Comparison of ENCODE assay signal across 12 cellular contexts in the genomic region with DNA sequence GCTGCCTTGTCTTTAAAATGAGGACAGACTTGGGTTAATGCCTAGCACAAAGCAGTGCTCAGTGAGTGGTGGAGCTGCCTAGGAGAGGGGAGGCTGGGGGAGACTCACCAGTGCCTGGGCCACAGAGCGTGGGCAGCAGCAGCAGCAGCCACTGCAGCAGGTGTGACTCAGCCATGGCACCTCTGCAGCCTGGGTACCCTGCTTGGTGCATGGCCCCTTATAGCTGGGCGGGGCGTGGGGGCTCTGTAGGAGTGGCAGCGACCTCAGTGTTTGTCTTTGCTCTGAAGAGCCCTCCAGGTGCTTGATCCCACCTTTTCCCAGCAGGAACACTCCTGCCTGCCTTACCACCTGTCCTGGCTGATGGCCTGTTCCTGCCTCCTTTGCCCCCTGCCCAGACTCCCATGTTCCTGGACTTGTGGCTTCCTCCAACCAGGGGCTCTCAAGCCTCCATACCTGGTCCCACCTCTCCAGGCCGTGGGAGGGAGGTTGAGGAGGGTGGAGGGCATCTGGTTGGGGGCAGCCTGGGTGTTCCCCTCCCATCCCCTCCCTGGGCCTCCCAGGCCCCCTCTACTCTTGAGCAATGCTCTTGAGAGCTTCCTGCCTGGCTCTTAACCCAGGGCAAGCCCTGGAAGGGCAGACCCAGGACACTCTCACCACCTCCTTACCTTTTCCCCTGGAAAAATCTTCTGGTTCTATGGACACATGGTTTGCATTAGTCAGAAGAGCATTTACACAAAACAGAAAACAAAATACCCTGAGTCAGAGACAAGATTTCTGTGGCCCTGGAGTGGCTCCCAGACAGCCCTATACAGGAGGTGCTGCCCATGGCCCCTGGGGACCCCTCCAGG. TPM values are rescaled to one million over a fixed set of nuclear protein-coding genes. Genes with fewer than 3 reads are reported as not detected.
DNase-seq lines count a peak whose midpoint lies in the region; ATAC-seq and TF ChIP-seq lines count a peak whose summit lies in the region.
"Had no signal": no experiment of that assay in that cellular context is flagged by ENCODE, and none has a peak within 500 bp of the region (broad histone marks: within the 10 kb centered on the region; RNA-seq: fewer than 3 reads in every experiment).

A gene (minus strand): TSS at position 191 of the 848 bp plus-strand sequence. CDS start 16 bp downstream, at position 175.

- no peak within 1 kb of the TSS for H3K27ac Mint-ChIP-seq in MCF 10A (ENCODE audit: low read depth, unreplicated experiment)

- no peak within 1 kb of the TSS for H3K27ac ChIP-seq in mammary epithelial cell (ENCODE audit: insufficient read depth, low read depth, low read length)
- peak within 1 kb of the TSS; percentile 92 for H3K27ac ChIP-seq in upper lobe of right lung
- H3K27ac ChIP-seq: VCaP had no signal

- intact Hi-C loops in MCF 10A (cut with micrococcal nuclease) (no loop called here), mammary epithelial cell (cut with micrococcal nuclease) (no loop called here), upper lobe of right lung (cut with DNase I) (no loop called here), left cardiac atrium (cut with DNase I) (no loop called here)

- no peaks in the 10 kb centered on the region for H3K4me1 ChIP-seq in mammary epithelial cell (ENCODE audit: insufficient read depth, low read length)
- peaks cover 9% of the 10 kb centered on the region for H3K4me1 ChIP-seq in upper lobe of right lung

- WGBS in mammary epithelial cell (ENCODE audit: low coverage, missing lambda C conversion rate): 85% methylated on average over 2 of the region's 5 CpGs

- H3K9me3 ChIP-seq in mammary epithelial cell (replicated peaks; ENCODE audit: insufficient read depth, low read length) (no peaks in the 10 kb centered on the region), upper lobe of right lung (no peaks in the 10 kb centered on the region)

- no peaks in the 10 kb centered on the region for H3K9me3 Mint-ChIP-seq in MCF 10A (ENCODE audit: unreplicated experiment)

- POLR2A ChIA-PET in MCF 10A (lab: Yijun Ruan, JAX): no interaction called here

- in situ Hi-C loops in mammary epithelial cell (cut with MboI; ENCODE audit: low sequenced_read_pairs in 2 of 2): no loop called here

- no peak for TF ChIP-seq CTCF in MCF 10A (IDR thresholded peaks at IDR 0.05; ENCODE audit: unreplicated experiment)
- no peak for TF ChIP-seq CTCF in mammary epithelial cell (conservative IDR thresholded peaks at IDR 0.05 in 1 of 2, IDR thresholded peaks at IDR 0.05 in 1 of 2; ENCODE audit: extremely low read depth in 1 of 2, insufficient read depth in 1 of 2, low read depth in 1 of 2, low read length in 2 of 2)
- TF ChIP-seq CTCF in fibroblast of pulmonary artery (IDR thresholded peaks at IDR 0.05; ENCODE audit: low read length, missing control alignments): no peak
- no peak for TF ChIP-seq CTCF in upper lobe of right lung (IDR thresholded peaks at IDR 0.05)

- peaks cover under 1% of the 10 kb centered on the region for H3K4me1 Mint-ChIP-seq in MCF 10A (ENCODE audit: insufficient read depth, unreplicated experiment)

- ATAC-seq in upper lobe of right lung: peak; percentile 73
- ATAC-seq in left cardiac atrium: no peak
- no peak for ATAC-seq in GM18861 (IDR thresholded peaks at IDR 0.05; ENCODE audit: unreplicated experiment)

- no peaks in the 10 kb centered on the region for H4K20me1 ChIP-seq in mammary epithelial cell (ENCODE audit: insufficient read depth, low read length)

- dilution Hi-C loops in mammary epithelial cell (cut with HindIII; ENCODE audit: low sequenced_read_pairs): no loop called here

- no peak within 1 kb of the TSS for H3K9ac ChIP-seq in mammary epithelial cell (ENCODE audit: insufficient read depth, low read length)

- H3K36me3 Mint-ChIP-seq in MCF 10A (ENCODE audit: insufficient read depth, unreplicated experiment): no peaks in the 10 kb centered on the region

- CTCF ChIA-PET in MCF 10A (lab: Yijun Ruan, JAX): interaction anchor here (0.9 to 2.1 kb wide), 3 partner anchors 11 to 31 kb away, joined by 5 to 7 read pairs (median 6); no protein-coding TSS in a partner anchor
- CTCF ChIA-PET in mammary epithelial cell (lab: Charles Lee; ENCODE audit: low non-redundant PET): no interaction called here

- H3K4me3 ChIP-seq in mammary epithelial cell (replicated peaks in 1 of 3; ENCODE audit: insufficient read depth in 1 of 3, low read depth in 2 of 3, low read length in 3 of 3) (no peak within 1 kb of the TSS), fibroblast of pulmonary artery (replicated peaks; ENCODE audit: low read depth, low read length) (no peak within 1 kb of the TSS), upper lobe of right lung (peak within 1 kb of the TSS; percentile 45)

- BruUV-seq in MCF 10A (replicated peaks; lab: Mats Ljungman, UMichigan): no TSS peak
- BruUV-seq in mammary epithelial cell (replicated peaks; lab: Mats Ljungman, UMichigan): no TSS peak

- H3K4me2 ChIP-seq in mammary epithelial cell (ENCODE audit: insufficient read depth, low read depth, low read length): no peak within 1 kb of the TSS

- no peak within 1 kb of the TSS for H3K4me3 Mint-ChIP-seq in MCF 10A (ENCODE audit: unreplicated experiment)

- peaks cover 2% of the 10 kb centered on the region for H3K27me3 ChIP-seq in mammary epithelial cell (ENCODE audit: insufficient read depth, low read length)
- no peaks in the 10 kb centered on the region for H3K27me3 ChIP-seq in upper lobe of right lung

- H3K36me3 ChIP-seq in mammary epithelial cell (ENCODE audit: insufficient read depth, low read length) (no peaks in the 10 kb centered on the region), upper lobe of right lung (peaks cover 18% of the 10 kb centered on the region)

- H2AFZ ChIP-seq in mammary epithelial cell (ENCODE audit: low read depth, low read length): no peak within 1 kb of the TSS

- no peaks in the 10 kb centered on the region for H3K27me3 Mint-ChIP-seq in MCF 10A (ENCODE audit: insufficient read depth, unreplicated experiment)

- DNase-seq in MCF 10A (ENCODE audit: unreplicated experiment) (peak; percentile 36), mammary epithelial cell (no peak), NCI-H345 treated with DMSO at 0.1 percent for 48 hours (lab: John Stamatoyannopoulos, UW; ENCODE audit: unreplicated experiment) (peak; percentile 74), fibroblast of pulmonary artery (ENCODE audit: low read depth) (peak; percentile 13), upper lobe of right lung (peak; percentile 93), NOMO-1 treated with DMSO at 0.1 percent for 48 hours (lab: John Stamatoyannopoulos, UW; ENCODE audit: unreplicated experiment) (no peak), left cardiac atrium (no peak)
- DNase-seq: activated CD8-positive, alpha-beta memory T cell treated with anti-CD3 and anti-CD28 coated beads, Interleukin-2, amount 50 U/mL, for 4 hours; NCI-H524; SIG-M5 had no signal

- H3K79me2 ChIP-seq in mammary epithelial cell (ENCODE audit: insufficient read depth, low read length): no peaks in the 10 kb centered on the region

RNA-seq across cellular contexts. Expression of the gene that starts here (rescaled TPM):
- total RNA-seq in MCF 10A (2022): 0.26 and 0.32 TPM in 2 replicates
- total RNA-seq in mammary epithelial cell: not detected
- polyA plus RNA-seq in mammary epithelial cell: not detected
- polyA minus RNA-seq in mammary epithelial cell: not detected
- 14,872 TPM for total RNA-seq in upper lobe of right lung
- total RNA-seq in left cardiac atrium: under 1 TPM; 0.12 to 0.44 TPM

Comparison
In these comparisons a context has a peak if more than half of its experiments do, and no peak if none do; other contexts are left out.
1. RNA of the gene that starts here (total RNA-seq): 14,872 TPM in upper lobe of right lung (single experiment); 0.12 to 0.44 TPM in left cardiac atrium, 0.26 to 0.32 TPM in MCF 10A and not detected in mammary epithelial cell; every median in the first group is over 1,000 times any median in the second.
2. Peak in DNase-seq in MCF 10A; RNA of the gene not detected or under 1 TPM.
3. DNase-seq: peak in NCI-H345 treated with DMSO at 0.1 percent for 48 hours (single experiment), fibroblast of pulmonary artery (single experiment) and upper lobe of right lung (single experiment); none in mammary epithelial cell (single experiment), NOMO-1 treated with DMSO at 0.1 percent for 48 hours (single experiment) and left cardiac atrium (single experiment).